24 cellular contexts compared by ENCODE assay signal in genomic region chr14:20719777-20720176, GRCh38. TPM values are rescaled to one million over a fixed set of nuclear protein-coding genes. Genes with fewer than 3 reads are reported as not detected.
DNase-seq lines count a peak whose midpoint lies in the region; ATAC-seq, FAIRE-seq and TF ChIP-seq lines count a peak whose summit lies in the region.
"Had no signal": no experiment of that assay in that cellular context is flagged by ENCODE, and none has a peak within 500 bp of the region (broad histone marks: within the 10 kb centered on the region; RNA-seq: fewer than 3 reads in every experiment).

No MANE protein-coding gene starts in this region.

- DNase-seq in OCI-M1 (lab: John Stamatoyannopoulos, UW) (peak; percentile 9), esophagus squamous epithelium (lab: John Stamatoyannopoulos, UW) (no peak), GM19239 (ENCODE audit: insufficient read length, low spot score) (no peak)
- DNase-seq in activated CD4-positive, alpha-beta memory T cell treated with anti-CD3 and anti-CD28 coated beads, Interleukin-2, amount 10 ng/mL, durations not matched to agents 7 days and 5 days, result no peak
- no peak for DNase-seq in activated CD4-positive, alpha-beta T cell treated with anti-CD3 and anti-CD28 coated beads for 36 hours
- DNase-seq: activated T-cell treated with anti-CD3 and anti-CD28 coated beads, Interleukin-2, amount 50 U/mL, for 72 hours; C1 segment of cervical spinal cord; dorsolateral prefrontal cortex; HCEC 1CT; IMR-90; left ventricle myocardium inferior; MG63; ovary; stimulated activated CD4-positive, alpha-beta T cell treated with anti-CD3 and anti-CD28 coated beads, Interleukin-2, amount 100 ng/mL, for 24 hours had no signal

- CTCF ChIA-PET in activated CD4-positive, alpha-beta memory T cell treated with anti-CD3 and anti-CD28 coated beads, Interleukin-2, amount 10 ng/mL, durations not matched to agents 7 days and 5 days (lab: Charles Lee), result no interaction called here
- CTCF ChIA-PET in activated CD4-positive, alpha-beta T cell treated with anti-CD3 and anti-CD28 coated beads for 36 hours (lab: Charles Lee), result interaction anchor here (0.7 to 0.8 kb wide), 2 partner anchors 19 to 154 kb away, joined by 3 read pairs; no protein-coding TSS in a partner anchor

- H3K27ac ChIP-seq in 22Rv1 (peak overlapping the region; percentile 77), esophagus squamous epithelium (peak overlapping the region; percentile 22 to 83 (median 72))
- H3K27ac ChIP-seq: A549, dorsolateral prefrontal cortex, esophagus muscularis mucosa, HL-60, left ventricle myocardium inferior, ovary had no signal

- H3K27me3 ChIP-seq in esophagus squamous epithelium, result peaks cover 0 to 18% (median 0%) of the 10 kb centered on the region in 4 donors
- H3K27me3 ChIP-seq: MG63, ovary had no signal

- TF ChIP-seq POLR2A in esophagus squamous epithelium (IDR thresholded peaks at IDR 0.05), result no peak

- peaks cover 4 to 36% (median 7%) of the 10 kb centered on the region in 3 donors for H3K4me1 ChIP-seq in esophagus squamous epithelium
- H3K4me1 ChIP-seq: A549, left ventricle myocardium inferior had no signal

- peaks cover 11% of the 10 kb centered on the region for H3K27me3 Mint-ChIP-seq in nephron (ENCODE audit: low read depth)
- peaks cover 39% of the 10 kb centered on the region for H3K27me3 Mint-ChIP-seq in activated CD4-positive, alpha-beta memory T cell treated with anti-CD3 and anti-CD28 coated beads, Interleukin-2, amount 10 ng/mL, durations not matched to agents 7 days and 5 days
- H3K27me3 Mint-ChIP-seq in activated CD4-positive, alpha-beta T cell treated with anti-CD3 and anti-CD28 coated beads for 36 hours, result peaks cover 23% of the 10 kb centered on the region

- peak overlapping the region; percentile 10 to 94 (median 81) for H3K27ac Mint-ChIP-seq in nephron
- H3K27ac Mint-ChIP-seq in activated CD4-positive, alpha-beta memory T cell treated with anti-CD3 and anti-CD28 coated beads, Interleukin-2, amount 10 ng/mL, durations not matched to agents 7 days and 5 days, result no peak overlapping the region
- no peak overlapping the region for H3K27ac Mint-ChIP-seq in activated CD4-positive, alpha-beta T cell treated with anti-CD3 and anti-CD28 coated beads for 36 hours
- H3K27ac Mint-ChIP-seq: activated naive CD8-positive, alpha-beta T cell; activated T-cell treated with anti-CD3 and anti-CD28 coated beads, Interleukin-2, amount 50 U/mL, for 72 hours had no signal

- no peak overlapping the region for H3K4me3 Mint-ChIP-seq in nephron
- H3K4me3 Mint-ChIP-seq in activated CD4-positive, alpha-beta memory T cell treated with anti-CD3 and anti-CD28 coated beads, Interleukin-2, amount 10 ng/mL, durations not matched to agents 7 days and 5 days, result no peak overlapping the region
- no peak overlapping the region for H3K4me3 Mint-ChIP-seq in activated CD4-positive, alpha-beta T cell treated with anti-CD3 and anti-CD28 coated beads for 36 hours
- H3K4me3 Mint-ChIP-seq: activated naive CD8-positive, alpha-beta T cell; activated T-cell treated with anti-CD3 and anti-CD28 coated beads, Interleukin-2, amount 50 U/mL, for 72 hours had no signal

- no peaks in the 10 kb centered on the region for H3K36me3 ChIP-seq in esophagus squamous epithelium
- H3K36me3 ChIP-seq: esophagus muscularis mucosa, left ventricle myocardium inferior, MG63, ovary had no signal

- TF ChIP-seq CTCF in 22Rv1 (IDR thresholded peaks at IDR 0.05) (no peak), esophagus squamous epithelium (IDR thresholded peaks at IDR 0.05) (no peak), nephron (IDR thresholded peaks at IDR 0.05; ENCODE audit: unreplicated experiment in 3 of 3) (no peak)

- no peaks in the 10 kb centered on the region for H3K9me3 ChIP-seq in esophagus squamous epithelium
- H3K9me3 ChIP-seq: esophagus muscularis mucosa, left ventricle myocardium inferior, MG63, ovary had no signal

- WGBS in esophagus squamous epithelium, 2 donors, result 32 to 33% methylated on average over 4 of the region's 4 CpGs

- ATAC-seq in activated CD4-positive, alpha-beta T cell treated with anti-CD3 and anti-CD28 coated beads for 36 hours, result no peak
- no peak for ATAC-seq in GM19455 (IDR thresholded peaks at IDR 0.05; ENCODE audit: unreplicated experiment)
- ATAC-seq: A549; activated T-cell treated with anti-CD3 and anti-CD28 coated beads, Interleukin-2, amount 50 U/mL, for 72 hours; SK-N-SH treated with all-trans-retinoic acid at 6 μM for 48 hours had no signal

- H3K4me1 Mint-ChIP-seq in nephron, result peaks cover 3% of the 10 kb centered on the region
- no peaks in the 10 kb centered on the region for H3K4me1 Mint-ChIP-seq in activated CD4-positive, alpha-beta memory T cell treated with anti-CD3 and anti-CD28 coated beads, Interleukin-2, amount 10 ng/mL, durations not matched to agents 7 days and 5 days
- peaks cover 3% of the 10 kb centered on the region for H3K4me1 Mint-ChIP-seq in activated CD4-positive, alpha-beta T cell treated with anti-CD3 and anti-CD28 coated beads for 36 hours

- H3K4me3 ChIP-seq in esophagus squamous epithelium, result no peak overlapping the region
- H3K4me3 ChIP-seq: A549, dorsolateral prefrontal cortex, esophagus muscularis mucosa, left ventricle myocardium inferior, MG63, ovary had no signal

- intact Hi-C loops in esophagus squamous epithelium (cut with DNase I), result no loop called here
- intact Hi-C loops in activated CD4-positive, alpha-beta T cell treated with anti-CD3 and anti-CD28 coated beads for 36 hours (cut with DNase I, micrococcal nuclease), result no loop called here

- no peaks in the 10 kb centered on the region for H3K9me3 Mint-ChIP-seq in nephron
- no peaks in the 10 kb centered on the region for H3K9me3 Mint-ChIP-seq in activated CD4-positive, alpha-beta memory T cell treated with anti-CD3 and anti-CD28 coated beads, Interleukin-2, amount 10 ng/mL, durations not matched to agents 7 days and 5 days
- no peaks in the 10 kb centered on the region for H3K9me3 Mint-ChIP-seq in activated CD4-positive, alpha-beta T cell treated with anti-CD3 and anti-CD28 coated beads for 36 hours (ENCODE audit: low read depth)

- FAIRE-seq in GM19239 (lab: Jason Lieb, UNC), result no peak
- FAIRE-seq: A549 had no signal

- POLR2A ChIA-PET in activated CD4-positive, alpha-beta memory T cell treated with anti-CD3 and anti-CD28 coated beads, Interleukin-2, amount 10 ng/mL, durations not matched to agents 7 days and 5 days (lab: Charles Lee), result no interaction called here
- POLR2A ChIA-PET in activated CD4-positive, alpha-beta T cell treated with anti-CD3 and anti-CD28 coated beads for 36 hours (lab: Charles Lee), result interaction anchor here (0.6 kb wide), 1 partner anchor 24 kb away, joined by 3 read pairs; no protein-coding TSS in a partner anchor

- no peaks in the 10 kb centered on the region for H3K36me3 Mint-ChIP-seq in nephron (ENCODE audit: low read depth)
- H3K36me3 Mint-ChIP-seq in activated CD4-positive, alpha-beta memory T cell treated with anti-CD3 and anti-CD28 coated beads, Interleukin-2, amount 10 ng/mL, durations not matched to agents 7 days and 5 days (ENCODE audit: low read depth), result no peaks in the 10 kb centered on the region
- H3K36me3 Mint-ChIP-seq in activated CD4-positive, alpha-beta T cell treated with anti-CD3 and anti-CD28 coated beads for 36 hours (ENCODE audit: low read depth), result no peaks in the 10 kb centered on the region
- H3K36me3 Mint-ChIP-seq: activated naive CD8-positive, alpha-beta T cell had no signal

RNA-seq across cellular contexts. Expression of gene EDDM3A, which starts 25.9 kb away (rescaled TPM):
- not detected for total RNA-seq in esophagus squamous epithelium
- not detected for total RNA-seq in activated CD4-positive, alpha-beta memory T cell treated with anti-CD3 and anti-CD28 coated beads, Interleukin-2, amount 10 ng/mL, durations not matched to agents 7 days and 5 days
- total RNA-seq in activated CD4-positive, alpha-beta T cell treated with anti-CD3 and anti-CD28 coated beads for 36 hours, result not detected
- total RNA-seq: activated CD8-positive, alpha-beta memory T cell treated with anti-CD3 and anti-CD28 coated beads for 36 hours; activated T-cell treated with anti-CD3 and anti-CD28 coated beads, Interleukin-2, amount 50 U/mL, for 72 hours; dorsolateral prefrontal cortex; esophagus muscularis mucosa; IMR-90; left ventricle myocardium inferior; ovary; RPMI7951 had no signal

RNA-seq across cellular contexts. Expression of gene ANG, which starts 31.2 kb away (rescaled TPM):
- 10 to 100 TPM in 1 of 4 donors, 1 to 10 TPM in 3; 1.4 to 15.1 (median 5.8) TPM for total RNA-seq in esophagus squamous epithelium
- 1 to 10 TPM; 4.9 to 5.5 TPM for total RNA-seq in activated CD4-positive, alpha-beta memory T cell treated with anti-CD3 and anti-CD28 coated beads, Interleukin-2, amount 10 ng/mL, durations not matched to agents 7 days and 5 days
- total RNA-seq in activated CD4-positive, alpha-beta T cell treated with anti-CD3 and anti-CD28 coated beads for 36 hours, result 1 to 10 TPM in 1 of 2 experiments, under 1 TPM in 1; 0.83 to 1.8 TPM

RNA-seq across cellular contexts. Expression of gene RNASE4, which starts 35.4 kb away (rescaled TPM):
- total RNA-seq in esophagus squamous epithelium, result 10 to 100 TPM in 2 of 4 donors, 1 to 10 TPM in 2; 4.0 to 73.1 (median 19.5) TPM
- 1 to 10 TPM; 2.7 to 4.7 TPM for total RNA-seq in activated CD4-positive, alpha-beta memory T cell treated with anti-CD3 and anti-CD28 coated beads, Interleukin-2, amount 10 ng/mL, durations not matched to agents 7 days and 5 days
- under 1 TPM; 0.37 to 0.50 TPM for total RNA-seq in activated CD4-positive, alpha-beta T cell treated with anti-CD3 and anti-CD28 coated beads for 36 hours

RNA-seq across cellular contexts. Expression of gene EDDM3B, which starts 48.4 kb away (rescaled TPM):
- total RNA-seq in esophagus squamous epithelium, result not detected
- total RNA-seq in activated CD4-positive, alpha-beta memory T cell treated with anti-CD3 and anti-CD28 coated beads, Interleukin-2, amount 10 ng/mL, durations not matched to agents 7 days and 5 days, result not detected
- not detected for total RNA-seq in activated CD4-positive, alpha-beta T cell treated with anti-CD3 and anti-CD28 coated beads for 36 hours
- total RNA-seq: activated CD8-positive, alpha-beta memory T cell treated with anti-CD3 and anti-CD28 coated beads for 36 hours; activated T-cell treated with anti-CD3 and anti-CD28 coated beads, Interleukin-2, amount 50 U/mL, for 72 hours; dorsolateral prefrontal cortex; esophagus muscularis mucosa; IMR-90; left ventricle myocardium inferior; ovary; RPMI7951 had no signal

Comparison
In these comparisons a context has a peak if more than half of its experiments do, and no peak if none do; other contexts are left out.
1. H3K27ac Mint-ChIP-seq: peak in nephron (3 of 3); none in activated CD4-positive, alpha-beta memory T cell treated with anti-CD3 and anti-CD28 coated beads, Interleukin-2, amount 10 ng/mL, durations not matched to agents 7 days and 5 days (single experiment) and activated CD4-positive, alpha-beta T cell treated with anti-CD3 and anti-CD28 coated beads for 36 hours (single experiment).